ENCODE assay signal across 23 cellular contexts in the genomic region with DNA sequence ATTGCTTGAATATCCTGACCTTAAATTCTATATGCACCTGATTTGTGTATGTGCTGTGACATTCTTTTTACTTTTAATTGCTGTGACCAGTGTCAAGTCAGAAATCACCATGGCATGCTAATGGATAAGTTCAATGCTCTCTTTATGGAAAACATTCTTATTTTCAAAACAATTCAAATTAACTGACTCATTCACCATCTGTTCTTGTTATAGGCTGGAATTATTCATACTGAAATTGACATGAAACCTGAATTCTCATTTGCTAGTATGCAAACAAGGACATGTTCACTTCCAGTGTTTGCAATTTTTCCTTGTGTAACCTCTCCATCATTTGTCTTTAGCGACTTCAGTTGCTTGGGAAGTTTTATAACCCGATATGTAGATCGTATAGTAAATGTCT. TPM values are rescaled to one million over a fixed set of nuclear protein-coding genes. Genes with fewer than 3 reads are reported as not detected.
DNase-seq lines count a peak whose midpoint lies in the region; ATAC-seq and TF ChIP-seq lines count a peak whose summit lies in the region.
"Had no signal": no experiment of that assay in that cellular context is flagged by ENCODE, and none has a peak within 500 bp of the region (broad histone marks: within the 10 kb centered on the region; RNA-seq: fewer than 3 reads in every experiment).

A gene with protein sequence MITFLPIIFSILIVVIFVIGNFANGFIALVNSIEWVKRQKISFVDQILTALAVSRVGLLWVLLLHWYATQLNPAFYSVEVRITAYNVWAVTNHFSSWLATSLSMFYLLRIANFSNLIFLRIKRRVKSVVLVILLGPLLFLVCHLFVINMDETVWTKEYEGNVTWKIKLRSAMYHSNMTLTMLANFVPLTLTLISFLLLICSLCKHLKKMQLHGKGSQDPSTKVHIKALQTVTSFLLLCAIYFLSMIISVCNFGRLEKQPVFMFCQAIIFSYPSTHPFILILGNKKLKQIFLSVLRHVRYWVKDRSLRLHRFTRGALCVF (minus strand): TSS at position 345 of the 400 bp plus-strand sequence. CDS start 400 bp downstream, outside the sequence.

- H3K9me2 ChIP-seq in Karpas-422 (replicated peaks; ENCODE audit: insufficient read depth, low read length), result no peaks in the 10 kb centered on the region
- H3K9me2 ChIP-seq in SK-N-SH, result no peaks in the 10 kb centered on the region

- H3K4me2 ChIP-seq in Karpas-422 (ENCODE audit: low read depth, low read length, poor library complexity, severe bottlenecking) (no peak within 1 kb of the TSS), neural progenitor cell (no peak within 1 kb of the TSS), SK-N-SH (no peak within 1 kb of the TSS)

- peak; percentile 18 for DNase-seq in AG10803 (ENCODE audit: low read depth)
- no peak for DNase-seq in Karpas-422
- DNase-seq in cerebellum (ENCODE audit: low spot score), result no peak
- DNase-seq in neural progenitor cell (ENCODE audit: low spot score), result no peak
- no peak for DNase-seq in ecto neural progenitor cell (ENCODE audit: low spot score)
- no peak for DNase-seq in SK-N-SH
- DNase-seq in GF-D8 (lab: John Stamatoyannopoulos, UW), result no peak
- DNase-seq: activated CD8-positive, alpha-beta memory T cell treated with anti-CD3 and anti-CD28 coated beads for 24 hours; CD4-positive, alpha-beta memory T cell; dermis blood vessel endothelial cell; DMS53; gastrocnemius medialis; GM23248; islet precursor cell; KG1; lower lobe of right lung; NCI-H1048; NCI-H2029 treated with DMSO at 0.1 percent for 48 hours; NCI-H345 had no signal

- H3K9me3 ChIP-seq in Karpas-422 (ENCODE audit: low read length) (no peaks in the 10 kb centered on the region), neural progenitor cell (ENCODE audit: low read depth) (no peaks in the 10 kb centered on the region), SK-N-SH (no peaks in the 10 kb centered on the region)
- H3K9me3 ChIP-seq: gastrocnemius medialis, lower lobe of right lung, thoracic aorta had no signal

- H3K79me2 ChIP-seq in Karpas-422 (ENCODE audit: low read length) (peaks cover 97% of the 10 kb centered on the region), neural progenitor cell (ENCODE audit: low read depth) (peaks cover 96% of the 10 kb centered on the region), SK-N-SH (ENCODE audit: insufficient read depth) (peaks cover 75% of the 10 kb centered on the region)

- no peak for TF ChIP-seq RAD21 in SK-N-SH (IDR thresholded peaks at IDR 0.05; ENCODE audit: low read length)

- no peak within 1 kb of the TSS for H2AFZ ChIP-seq in Karpas-422 (ENCODE audit: low read length)
- H2AFZ ChIP-seq in neural progenitor cell (replicated peaks), result no peak within 1 kb of the TSS
- H2AFZ ChIP-seq in SK-N-SH (ENCODE audit: low read depth), result no peak within 1 kb of the TSS
- H2AFZ ChIP-seq: GM23248 had no signal

- no peaks in the 10 kb centered on the region for H3K4me1 Mint-ChIP-seq in neural progenitor cell

- TF ChIP-seq EP300 in SK-N-SH (IDR thresholded peaks at IDR 0.05; ENCODE audit: borderline replicate concordance in 1 of 2, low read depth in 1 of 2, low read length in 1 of 2), result no peak

- CTCF ChIA-PET in SK-N-SH (lab: Yijun Ruan, JAX), result no interaction called here

- H3F3A ChIP-seq in neural progenitor cell (ENCODE audit: low read depth) (no peaks in the 10 kb centered on the region), SK-N-SH (replicated peaks; ENCODE audit: insufficient read depth) (peaks cover 7% of the 10 kb centered on the region)

- POLR2A ChIA-PET in SK-N-SH (lab: Yijun Ruan, JAX), result no interaction called here

- peaks cover 17% of the 10 kb centered on the region for H3K9me3 Mint-ChIP-seq in neural progenitor cell
- H3K9me3 Mint-ChIP-seq: activated T-helper 2 cell treated with anti-CD3 and anti-CD28 coated beads, Interferon-gamma antibody, Interleukin-2, Interleukin-4, amounts not matched to agents 10 μg/mL and 5 μg/mL and 100 μg/mL, durations not matched to agents 14 hours and 24 hours and 36 hours had no signal

- WGBS in SK-N-SH (ENCODE audit: low lambda C conversion rate), result 66% methylated on average over 3 of the region's 3 CpGs

- H3K27ac ChIP-seq in Karpas-422 (ENCODE audit: low read length) (no peak within 1 kb of the TSS), neural progenitor cell (no peak within 1 kb of the TSS), SK-N-SH (ENCODE audit: low read depth in 2 of 2, low read length in 1 of 2) (no peak within 1 kb of the TSS)
- H3K27ac ChIP-seq: gastrocnemius medialis, GM23248, lower lobe of right lung, SK-N-MC, thoracic aorta had no signal

- H3K36me3 Mint-ChIP-seq in neural progenitor cell, result peaks cover 57% of the 10 kb centered on the region

- H3K4me3 ChIP-seq in AG10803 (ENCODE audit: low read length), result no peak within 1 kb of the TSS
- H3K4me3 ChIP-seq in Karpas-422 (ENCODE audit: low read length), result no peak within 1 kb of the TSS
- no peak within 1 kb of the TSS for H3K4me3 ChIP-seq in neural progenitor cell
- no peak within 1 kb of the TSS for H3K4me3 ChIP-seq in SK-N-SH (ENCODE audit: low read depth in 2 of 2, low read length in 1 of 2)
- H3K4me3 ChIP-seq: gastrocnemius medialis, GM23248, lower lobe of right lung, SK-N-MC, thoracic aorta had no signal

- H3K4me1 ChIP-seq in Karpas-422 (ENCODE audit: low read length) (peaks cover 6% of the 10 kb centered on the region; the same call in 1 of the 2 replicates), neural progenitor cell (no peaks in the 10 kb centered on the region), SK-N-SH (ENCODE audit: control insufficient read depth in 1 of 2, insufficient read depth in 2 of 2, low read depth in 1 of 2, low read length in 1 of 2) (no peaks in the 10 kb centered on the region; a peak in 2 of 4 replicates)
- H3K4me1 ChIP-seq: lower lobe of right lung had no signal

- TF ChIP-seq CTCF in AG10803 (conservative IDR thresholded peaks at IDR 0.05; ENCODE audit: low read length) (no peak), neural progenitor cell (IDR thresholded peaks at IDR 0.05) (no peak), SK-N-SH (IDR thresholded peaks at IDR 0.05) (no peak)

- H4K20me1 ChIP-seq in Karpas-422 (ENCODE audit: insufficient read depth, low read depth, low read length), result no peaks in the 10 kb centered on the region
- H4K20me1 ChIP-seq in neural progenitor cell (ENCODE audit: low read depth), result peaks cover 8% of the 10 kb centered on the region
- peaks cover 10% of the 10 kb centered on the region; the same call in 1 of the 2 replicates for H4K20me1 ChIP-seq in SK-N-SH (ENCODE audit: insufficient read depth)

- H3K36me3 ChIP-seq in Karpas-422 (ENCODE audit: insufficient read depth, low read length), result no peaks in the 10 kb centered on the region; the same call in 1 of the 2 replicates
- no peaks in the 10 kb centered on the region for H3K36me3 ChIP-seq in neural progenitor cell
- H3K36me3 ChIP-seq in SK-N-SH (replicated peaks in 1 of 2; ENCODE audit: control insufficient read depth in 1 of 2, insufficient read depth in 2 of 2, low read length in 1 of 2), result peaks cover 0 to 4% of the 10 kb centered on the region in 2 experiments
- H3K36me3 ChIP-seq: gastrocnemius medialis, lower lobe of right lung, thoracic aorta had no signal

- H3K9ac ChIP-seq in Karpas-422 (ENCODE audit: low read length), result no peak within 1 kb of the TSS
- H3K9ac ChIP-seq in neural progenitor cell, result no peak within 1 kb of the TSS
- no peak within 1 kb of the TSS for H3K9ac ChIP-seq in SK-N-SH
- H3K9ac ChIP-seq: GM23248 had no signal

- no peak within 1 kb of the TSS for H3K4me3 Mint-ChIP-seq in neural progenitor cell
- H3K4me3 Mint-ChIP-seq: CD4-positive, alpha-beta memory T cell had no signal

- no peaks in the 10 kb centered on the region for H3K27me3 Mint-ChIP-seq in neural progenitor cell (ENCODE audit: insufficient read depth, low read depth)
- H3K27me3 Mint-ChIP-seq: CD4-positive, alpha-beta memory T cell had no signal

- no peak within 1 kb of the TSS for H3K27ac Mint-ChIP-seq in neural progenitor cell
- H3K27ac Mint-ChIP-seq: activated T-helper 2 cell treated with anti-CD3 and anti-CD28 coated beads, Interferon-gamma antibody, Interleukin-2, Interleukin-4, amounts not matched to agents 10 μg/mL and 5 μg/mL and 100 μg/mL, durations not matched to agents 14 hours and 24 hours and 36 hours had no signal

- no peak for ATAC-seq in GM19035 (IDR thresholded peaks at IDR 0.05; ENCODE audit: unreplicated experiment)
- ATAC-seq: gastrocnemius medialis, lower lobe of right lung had no signal

- no peaks in the 10 kb centered on the region for H3K27me3 ChIP-seq in Karpas-422 (ENCODE audit: low read length)
- no peaks in the 10 kb centered on the region for H3K27me3 ChIP-seq in neural progenitor cell
- no peaks in the 10 kb centered on the region for H3K27me3 ChIP-seq in SK-N-SH (ENCODE audit: insufficient read depth)
- H3K27me3 ChIP-seq: gastrocnemius medialis had no signal

TF ChIP-seq in SK-N-SH, 30 proteins besides CTCF, POLR2A, EP300 and RAD21:
- TF ChIP-seq CHD2 (IDR thresholded peaks at IDR 0.05; ENCODE audit: low read length, partially characterized antibody), result no peak

RNA-seq across cellular contexts. Expression of the gene that starts here (rescaled TPM):
- total RNA-seq in Karpas-422 (2014; rRNA removed; shearing (Covaris generic); ENCODE audit: low replicate concordance), result 6.0 and 13.9 TPM in 2 replicates
- total RNA-seq in cerebellum, result 29.1 TPM
- 7.9 and 13.1 TPM in 2 replicates for total RNA-seq in neural progenitor cell (ENCODE audit: low replicate concordance)
- polyA plus RNA-seq in SK-N-SH (2012; rRNA removed), result 0.05 and 0.08 TPM in 2 replicates
- polyA plus RNA-seq in SK-N-SH (2012; cell fraction: cytosol; rRNA removed), result not detected in 2 replicates
- polyA plus RNA-seq in SK-N-SH (2012; cell fraction: nucleus; rRNA removed), result 0.12 and 0.37 TPM in 2 replicates
- polyA plus RNA-seq: CD4-positive, alpha-beta memory T cell; GM23248 had no signal
